Comparison of ENCODE assay signal across 22 cellular contexts in genomic region chr1:9595968-9596340, GRCh38.
"Had no signal": no experiment of that assay in that cellular context is flagged by ENCODE, and none has a peak within 500 bp of the region (broad histone marks: within the 10 kb centered on the region; RNA-seq: fewer than 3 reads in every experiment).

No MANE protein-coding gene starts in this region.

- H3K27ac ChIP-seq: body of pancreas, left lung, testis, uterus had no signal

- DNase-seq: activated B cell treated with CpG ODN at 0.5 μM for 24 hours; activated CD4-positive, alpha-beta T cell treated with anti-CD3 and anti-CD28 coated beads for 4 hours; activated CD4-positive, alpha-beta T cell treated with anti-CD3 and anti-CD28 coated beads, Interleukin-2, amount 50 U/mL, for 48 hours; activated CD8-positive, alpha-beta memory T cell treated with anti-CD3 and anti-CD28 coated beads, Interleukin-2, amount 50 U/mL, for 48 hours; activated naive CD4-positive, alpha-beta T cell; activated T-cell treated with anti-CD3 and anti-CD28 coated beads, Interleukin-2, amount 50 U/mL, for 4 hours; anterior cingulate cortex; effector CD4-positive, alpha-beta T cell; immature natural killer cell; stimulated activated CD4-positive, alpha-beta T cell treated with anti-CD3 and anti-CD28 coated beads, Interleukin-2, amount 100 ng/mL, for 48 hours; stimulated activated CD8-positive, alpha-beta memory T cell treated with anti-CD3 and anti-CD28 coated beads, Interleukin-4, amount 100 ng/mL, for 48 hours; stimulated activated naive CD4-positive, alpha-beta T cell; T-helper 1 cell; T-helper 9 cell; testis; trophoblast cell; uterus had no signal

- H3K27me3 Mint-ChIP-seq: activated B cell treated with CpG ODN at 0.5 μM for 24 hours; dendritic cell treated with granulocyte-macrophage colony-stimulating factor and Interleukin-4, amounts not matched to agents 40 ng/mL and 50 ng/mL, for 4 days; progenitor cell of endocrine pancreas had no signal

- H3K27ac Mint-ChIP-seq: activated B cell treated with CpG ODN at 0.5 μM for 24 hours; activated T-helper 2 cell treated with anti-CD3 and anti-CD28 coated beads, Interferon-gamma antibody, Interleukin-2, Interleukin-4, amounts not matched to agents 10 μg/mL and 5 μg/mL and 100 μg/mL, durations not matched to agents 14 hours and 24 hours and 36 hours; dendritic cell treated with granulocyte-macrophage colony-stimulating factor and Interleukin-4, amounts not matched to agents 40 ng/mL and 50 ng/mL, for 4 days; progenitor cell of endocrine pancreas had no signal

- H3K9me3 Mint-ChIP-seq: activated B cell treated with CpG ODN at 0.5 μM for 24 hours; activated T-cell treated with anti-CD3 and anti-CD28 coated beads, Interleukin-2, amount 50 U/mL, for 4 hours; activated T-helper 2 cell treated with anti-CD3 and anti-CD28 coated beads, Interferon-gamma antibody, Interleukin-2, Interleukin-4, amounts not matched to agents 10 μg/mL and 5 μg/mL and 100 μg/mL, durations not matched to agents 14 hours and 24 hours and 36 hours; dendritic cell treated with granulocyte-macrophage colony-stimulating factor and Interleukin-4, amounts not matched to agents 40 ng/mL and 50 ng/mL, for 4 days; immature natural killer cell had no signal

- H3K4me3 Mint-ChIP-seq: activated B cell treated with CpG ODN at 0.5 μM for 24 hours; activated T-cell treated with anti-CD3 and anti-CD28 coated beads, Interleukin-2, amount 50 U/mL, for 4 hours; dendritic cell treated with granulocyte-macrophage colony-stimulating factor and Interleukin-4, amounts not matched to agents 40 ng/mL and 50 ng/mL, for 4 days; immature natural killer cell had no signal

- H3K36me3 Mint-ChIP-seq: immature natural killer cell had no signal

- ATAC-seq: activated T-cell treated with anti-CD3 and anti-CD28 coated beads, Interleukin-2, amount 50 U/mL, for 4 hours; left lung had no signal
